ENCODE assay signal across 15 cellular contexts in the genomic region with DNA sequence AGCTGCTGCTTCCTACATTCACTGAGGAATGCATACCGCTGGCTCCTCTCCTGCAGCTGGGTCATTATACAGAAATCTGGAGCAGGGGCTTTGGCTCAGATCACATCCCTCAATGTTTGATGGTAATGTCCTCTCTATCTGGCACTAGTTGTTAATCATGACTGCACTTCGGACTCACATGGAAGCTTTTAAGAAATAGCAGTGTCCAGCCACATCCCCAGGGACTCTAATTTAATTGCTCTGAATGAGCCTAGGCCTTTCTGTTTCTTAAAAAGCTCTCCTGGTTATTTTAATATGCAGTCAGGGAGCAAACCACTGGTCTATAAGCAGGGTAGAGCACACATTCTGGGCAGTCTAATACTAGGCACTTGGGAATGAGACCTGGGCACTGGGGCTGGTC. TPM values are rescaled to one million over a fixed set of nuclear protein-coding genes. Genes with fewer than 3 reads are reported as not detected.
"Had no signal": no experiment of that assay in that cellular context is flagged by ENCODE, and none has a peak within 500 bp of the region (broad histone marks: within the 10 kb centered on the region; RNA-seq: fewer than 3 reads in every experiment).

No MANE protein-coding gene starts in this region.

- H3K4me1 ChIP-seq: heart left ventricle, pancreas had no signal

- H3K9me3 ChIP-seq: heart left ventricle, pancreas had no signal

- H3K4me2 ChIP-seq: smooth muscle cell had no signal

- H3K27me3 ChIP-seq: dorsolateral prefrontal cortex, heart left ventricle, pancreas had no signal

- H3K36me3 ChIP-seq: heart left ventricle, pancreas had no signal

- H3K27ac ChIP-seq: dorsolateral prefrontal cortex, heart left ventricle, pancreas had no signal

- H3K4me3 ChIP-seq: dorsolateral prefrontal cortex, heart left ventricle, pancreas, smooth muscle cell had no signal

- DNase-seq: dorsolateral prefrontal cortex; effector CD8-positive, alpha-beta T cell; heart left ventricle; hippocampal formation; left colon; mesendoderm; naive B cell; occipital lobe; pancreas; right cardiac atrium; stimulated activated CD4-positive, alpha-beta T cell treated with anti-CD3 and anti-CD28 coated beads, Interleukin-2, amount 100 ng/mL, for 48 hours; stimulated activated naive CD4-positive, alpha-beta T cell treated with Interleukin-2 at 50 U/mL for 16 hours; trophoblast cell had no signal

RNA-seq across cellular contexts. Expression of a gene that starts 25.7 kb away (rescaled TPM):
- total RNA-seq: fibroblast of lung, smooth muscle cell had no signal
- polyA plus RNA-seq: smooth muscle cell had no signal
